ENCODE assay signal across 12 cellular contexts in the genomic region with DNA sequence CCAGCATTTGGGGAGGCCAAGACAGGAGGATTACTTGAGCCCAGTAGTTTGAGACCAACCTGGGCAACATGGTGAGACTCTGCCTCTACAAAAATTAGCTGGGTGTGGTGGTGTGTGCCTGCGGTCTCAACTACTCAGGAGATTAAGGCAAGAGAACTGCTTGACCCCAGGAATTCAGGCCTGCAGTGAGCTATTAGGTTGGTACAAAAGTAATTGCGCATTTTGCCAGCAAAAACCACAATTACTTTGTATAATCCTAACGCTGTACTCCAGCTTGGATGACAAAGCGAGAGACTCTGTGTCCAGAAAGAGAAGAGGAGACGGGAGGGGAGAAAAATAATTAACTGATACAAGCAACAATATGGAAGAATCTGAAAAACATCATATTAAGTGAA. TPM values are rescaled to one million over a fixed set of nuclear protein-coding genes. Genes with fewer than 3 reads are reported as not detected.
DNase-seq lines count a peak whose midpoint lies in the region; ATAC-seq, FAIRE-seq and TF ChIP-seq lines count a peak whose summit lies in the region.
"Had no signal": no experiment of that assay in that cellular context is flagged by ENCODE, and none has a peak within 500 bp of the region (broad histone marks: within the 10 kb centered on the region; RNA-seq: fewer than 3 reads in every experiment).

No MANE protein-coding gene starts in this region.

- TF ChIP-seq CTCF in A549 (IDR thresholded peaks at IDR 0.05), result no peak

- H3K4me2 ChIP-seq in A549, result peak overlapping the region; percentile 50

- TF ChIP-seq RAD21 in A549 (conservative IDR thresholded peaks at IDR 0.05 in 1 of 2, IDR thresholded peaks at IDR 0.05 in 1 of 2), result no peak

- peak overlapping the region in 1 of 10 donors; percentile 34 for H3K4me3 Mint-ChIP-seq in naive thymus-derived CD8-positive, alpha-beta T cell

- POLR2A ChIA-PET in A549 (lab: Yijun Ruan, JAX), result interaction anchor here (2.9 kb wide), 1 partner anchor 33 kb away, joined by 17 read pairs; a partner anchor contains a TSS
- POLR2A ChIA-PET in naive thymus-derived CD8-positive, alpha-beta T cell (lab: Charles Lee), result interaction anchor here (0.6 to 1.5 kb wide), 5 partner anchors 12 to 263 kb away, joined by 3 to 4 read pairs (median 3); a partner anchor contains a TSS

- peak in 1 of 2 experiments; percentile 6; a peak in 3 of 6 replicates for ATAC-seq in A549
- no peak for ATAC-seq in naive thymus-derived CD8-positive, alpha-beta T cell
- no peak for ATAC-seq in SK-N-SH treated with all-trans-retinoic acid at 6 μM for 48 hours
- ATAC-seq in GM18870 (IDR thresholded peaks at IDR 0.05; ENCODE audit: unreplicated experiment), result no peak

- peak overlapping the region in 9 of 10 donors; percentile 22 to 84 (median 71) for H3K27ac Mint-ChIP-seq in naive thymus-derived CD8-positive, alpha-beta T cell

- no peak overlapping the region for H3K4me3 ChIP-seq in A549

- no peaks in the 10 kb centered on the region for H3K9me3 ChIP-seq in A549
- H3K9me3 ChIP-seq: Caco-2 had no signal

- DNase-seq in A549 (ENCODE audit: low read depth in 1 of 2, low spot score in 1 of 2), result no peak
- DNase-seq in HCEC 1CT, result peak; percentile 35
- peak; percentile 80 for DNase-seq in astrocyte of the hippocampus (ENCODE audit: low read depth, low spot score)
- no peak for DNase-seq in naive thymus-derived CD8-positive, alpha-beta T cell
- no peak for DNase-seq in amniotic stem cell (lab: John Stamatoyannopoulos, UW)
- no peak for DNase-seq in germinal center (ENCODE audit: low spot score)
- DNase-seq: Caco-2, islet precursor cell, small intestine had no signal

- CTCF ChIA-PET in A549 (lab: Yijun Ruan, JAX), result interaction anchor here (0.7 to 6.6 kb wide), 6 partner anchors 10 to 149 kb away, joined by 3 to 123 read pairs (median 18); a partner anchor contains a TSS

- no peak for TF ChIP-seq EP300 in A549 (IDR thresholded peaks at IDR 0.05)

- H3K9me3 Mint-ChIP-seq in naive thymus-derived CD8-positive, alpha-beta T cell, result no peaks in the 10 kb centered on the region

- H3K27me3 Mint-ChIP-seq in naive thymus-derived CD8-positive, alpha-beta T cell, result no peaks in the 10 kb centered on the region

- H3K27ac ChIP-seq in A549, result peak overlapping the region; percentile 17 to 68; a peak in 5 of 6 replicates

- peaks cover 0 to 64% (median 4%) of the 10 kb centered on the region in 3 donors for H3K36me3 Mint-ChIP-seq in naive thymus-derived CD8-positive, alpha-beta T cell

- peaks cover 23 to 75% (median 60%) of the 10 kb centered on the region in 4 donors for H3K4me1 Mint-ChIP-seq in naive thymus-derived CD8-positive, alpha-beta T cell

- H3K4me1 ChIP-seq in A549, result peaks cover 52% of the 10 kb centered on the region
- H3K4me1 ChIP-seq: Caco-2 had no signal

- no peak for TF ChIP-seq POLR2A in A549 (IDR thresholded peaks at IDR 0.05; ENCODE audit: low read length)

- WGBS in A549 (ENCODE audit: missing lambda C conversion rate), result 69% methylated on average over 5 of the region's 5 CpGs

- FAIRE-seq in A549 (lab: Jason Lieb, UNC), result no peak
- FAIRE-seq: RCC 7860, small intestine had no signal

TF ChIP-seq in A549, 52 proteins besides CTCF, POLR2A, EP300 and RAD21:
- no peak for TF ChIP-seq ZC3H11A (IDR thresholded peaks at IDR 0.05)
- TF ChIP-seq CBX8 (IDR thresholded peaks at IDR 0.05), result no peak
- no peak for TF ChIP-seq RCOR1 (IDR thresholded peaks at IDR 0.05; ENCODE audit: low read depth, low read length)
- no peak for TF ChIP-seq POLR2AphosphoS2 (conservative IDR thresholded peaks at IDR 0.05; ENCODE audit: low read length)
- no peak for TF ChIP-seq NPAS2 (CRISPR knock-in tag; IDR thresholded peaks at IDR 0.05; ENCODE audit: borderline replicate concordance)
- TF ChIP-seq CBX2 (IDR thresholded peaks at IDR 0.05; ENCODE audit: borderline replicate concordance, low read depth), result no peak
- TF ChIP-seq, protein P1, sequence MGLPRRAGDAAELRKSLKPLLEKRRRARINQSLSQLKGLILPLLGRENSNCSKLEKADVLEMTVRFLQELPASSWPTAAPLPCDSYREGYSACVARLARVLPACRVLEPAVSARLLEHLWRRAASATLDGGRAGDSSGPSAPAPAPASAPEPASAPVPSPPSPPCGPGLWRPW (IDR thresholded peaks at IDR 0.05), result no peak
- TF ChIP-seq HOXB13 (CRISPR knock-in tag; IDR thresholded peaks at IDR 0.05; ENCODE audit: low read depth), result no peak
- no peak for TF ChIP-seq SMC3 (IDR thresholded peaks at IDR 0.05)
- TF ChIP-seq ZSCAN20 (CRISPR knock-in tag; IDR thresholded peaks at IDR 0.05), result no peak
- TF ChIP-seq KDM1A (IDR thresholded peaks at IDR 0.05; ENCODE audit: low read depth), result no peak
- TF ChIP-seq RARB (CRISPR knock-in tag; IDR thresholded peaks at IDR 0.05), result no peak
- TF ChIP-seq TFCP2L1 (CRISPR knock-in tag; IDR thresholded peaks at IDR 0.05), result no peak
- no peak for TF ChIP-seq RNF2 (IDR thresholded peaks at IDR 0.05; ENCODE audit: borderline replicate concordance, low read depth)
- no peak for TF ChIP-seq FOSL2 (IDR thresholded peaks at IDR 0.05)
- no peak for TF ChIP-seq FOSL2 (CRISPR knock-in tag; IDR thresholded peaks at IDR 0.05)

TF ChIP-seq in SK-N-SH treated with all-trans-retinoic acid at 6 μM for 48 hours, 23 proteins besides CTCF, POLR2A, EP300 and RAD21 (continues in another document):
- TF ChIP-seq CSDC2 (CRISPR knock-in tag; IDR thresholded peaks at IDR 0.05), result no peak
- TF ChIP-seq, protein P2, sequence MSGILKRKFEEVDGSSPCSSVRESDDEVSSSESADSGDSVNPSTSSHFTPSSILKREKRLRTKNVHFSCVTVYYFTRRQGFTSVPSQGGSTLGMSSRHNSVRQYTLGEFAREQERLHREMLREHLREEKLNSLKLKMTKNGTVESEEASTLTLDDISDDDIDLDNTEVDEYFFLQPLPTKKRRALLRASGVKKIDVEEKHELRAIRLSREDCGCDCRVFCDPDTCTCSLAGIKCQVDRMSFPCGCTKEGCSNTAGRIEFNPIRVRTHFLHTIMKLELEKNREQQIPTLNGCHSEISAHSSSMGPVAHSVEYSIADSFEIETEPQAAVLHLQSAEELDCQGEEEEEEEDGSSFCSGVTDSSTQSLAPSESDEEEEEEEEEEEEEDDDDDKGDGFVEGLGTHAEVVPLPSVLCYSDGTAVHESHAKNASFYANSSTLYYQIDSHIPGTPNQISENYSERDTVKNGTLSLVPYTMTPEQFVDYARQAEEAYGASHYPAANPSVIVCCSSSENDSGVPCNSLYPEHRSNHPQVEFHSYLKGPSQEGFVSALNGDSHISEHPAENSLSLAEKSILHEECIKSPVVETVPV (CRISPR knock-in tag; IDR thresholded peaks at IDR 0.05), result no peak
- TF ChIP-seq OSR1 (CRISPR knock-in tag; IDR thresholded peaks at IDR 0.05), result no peak
- TF ChIP-seq ZFP30 (CRISPR knock-in tag; IDR thresholded peaks at IDR 0.05), result no peak
- no peak for TF ChIP-seq PPARA (CRISPR knock-in tag; IDR thresholded peaks at IDR 0.05; ENCODE audit: borderline replicate concordance)
- TF ChIP-seq ZFP3 (CRISPR knock-in tag; IDR thresholded peaks at IDR 0.05), result no peak
- no peak for TF ChIP-seq RARB (CRISPR knock-in tag; IDR thresholded peaks at IDR 0.05)
- no peak for TF ChIP-seq ARNTL (CRISPR knock-in tag; IDR thresholded peaks at IDR 0.05; ENCODE audit: borderline replicate concordance, low read depth)
- no peak for TF ChIP-seq GLIS3 (CRISPR knock-in tag; IDR thresholded peaks at IDR 0.05)
- TF ChIP-seq, protein P3, sequence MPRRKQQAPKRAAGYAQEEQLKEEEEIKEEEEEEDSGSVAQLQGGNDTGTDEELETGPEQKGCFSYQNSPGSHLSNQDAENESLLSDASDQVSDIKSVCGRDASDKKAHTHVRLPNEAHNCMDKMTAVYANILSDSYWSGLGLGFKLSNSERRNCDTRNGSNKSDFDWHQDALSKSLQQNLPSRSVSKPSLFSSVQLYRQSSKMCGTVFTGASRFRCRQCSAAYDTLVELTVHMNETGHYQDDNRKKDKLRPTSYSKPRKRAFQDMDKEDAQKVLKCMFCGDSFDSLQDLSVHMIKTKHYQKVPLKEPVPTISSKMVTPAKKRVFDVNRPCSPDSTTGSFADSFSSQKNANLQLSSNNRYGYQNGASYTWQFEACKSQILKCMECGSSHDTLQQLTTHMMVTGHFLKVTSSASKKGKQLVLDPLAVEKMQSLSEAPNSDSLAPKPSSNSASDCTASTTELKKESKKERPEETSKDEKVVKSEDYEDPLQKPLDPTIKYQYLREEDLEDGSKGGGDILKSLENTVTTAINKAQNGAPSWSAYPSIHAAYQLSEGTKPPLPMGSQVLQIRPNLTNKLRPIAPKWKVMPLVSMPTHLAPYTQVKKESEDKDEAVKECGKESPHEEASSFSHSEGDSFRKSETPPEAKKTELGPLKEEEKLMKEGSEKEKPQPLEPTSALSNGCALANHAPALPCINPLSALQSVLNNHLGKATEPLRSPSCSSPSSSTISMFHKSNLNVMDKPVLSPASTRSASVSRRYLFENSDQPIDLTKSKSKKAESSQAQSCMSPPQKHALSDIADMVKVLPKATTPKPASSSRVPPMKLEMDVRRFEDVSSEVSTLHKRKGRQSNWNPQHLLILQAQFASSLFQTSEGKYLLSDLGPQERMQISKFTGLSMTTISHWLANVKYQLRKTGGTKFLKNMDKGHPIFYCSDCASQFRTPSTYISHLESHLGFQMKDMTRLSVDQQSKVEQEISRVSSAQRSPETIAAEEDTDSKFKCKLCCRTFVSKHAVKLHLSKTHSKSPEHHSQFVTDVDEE (CRISPR knock-in tag; IDR thresholded peaks at IDR 0.05), result no peak
- no peak for TF ChIP-seq ZNF70 (CRISPR knock-in tag; IDR thresholded peaks at IDR 0.05)
- TF ChIP-seq ESRRG (CRISPR knock-in tag; IDR thresholded peaks at IDR 0.05), result no peak
- no peak for TF ChIP-seq TOX (CRISPR knock-in tag; IDR thresholded peaks at IDR 0.05; ENCODE audit: borderline replicate concordance)
- no peak for TF ChIP-seq SNAI2 (CRISPR knock-in tag; IDR thresholded peaks at IDR 0.05)
- no peak for TF ChIP-seq ISL1 (CRISPR knock-in tag; IDR thresholded peaks at IDR 0.05)

RNA-seq across cellular contexts. Expression of a gene that starts 32.7 kb away (rescaled TPM):
- 1,017 and 1,284 TPM in 2 replicates for polyA plus RNA-seq in A549 (2011; rRNA removed)
- 663 and 976 TPM in 2 replicates for polyA plus RNA-seq in A549 (2012; cell fraction: cytosol; rRNA removed)
- 278 and 353 TPM in 2 replicates for polyA plus RNA-seq in A549 (2012; cell fraction: nucleus; rRNA removed)
- polyA plus RNA-seq in A549 (2017; fragmentation: RNase III; extraction: RNeasy Plus Mini Kit Qiagen cat#74134 plus additional on column Dnase treatment), result 1,548 to 1,575 TPM (median 1,561 TPM) in 3 replicates
- 571 and 643 TPM in 2 replicates for polyA minus RNA-seq in A549 (2011; rRNA and poly(A)+ RNA removed)
- total RNA-seq in naive thymus-derived CD8-positive, alpha-beta T cell, result 100 to 1,000 TPM; 114 to 122 TPM
- 10 to 100 TPM; 28.3 to 34.2 (median 34.0) TPM for polyA plus RNA-seq in naive thymus-derived CD8-positive, alpha-beta T cell

Comparison
In these comparisons a context has a peak if more than half of its experiments do, and no peak if none do; other contexts are left out.
1. DNase-seq: peak in HCEC 1CT (single experiment) and astrocyte of the hippocampus (single experiment); none in A549 (0 of 2), naive thymus-derived CD8-positive, alpha-beta T cell (0 of 10), amniotic stem cell (single experiment) and germinal center (single experiment).
2. RNA of a gene that starts 32.7 kb away (polyA plus RNA-seq): 278 to 1,575 TPM in A549; 28.3 to 34.2 TPM in naive thymus-derived CD8-positive, alpha-beta T cell; every median in the first group is over 4 times any median in the second.